1 cellular context compared by ENCODE assay signal in the genomic region with DNA sequence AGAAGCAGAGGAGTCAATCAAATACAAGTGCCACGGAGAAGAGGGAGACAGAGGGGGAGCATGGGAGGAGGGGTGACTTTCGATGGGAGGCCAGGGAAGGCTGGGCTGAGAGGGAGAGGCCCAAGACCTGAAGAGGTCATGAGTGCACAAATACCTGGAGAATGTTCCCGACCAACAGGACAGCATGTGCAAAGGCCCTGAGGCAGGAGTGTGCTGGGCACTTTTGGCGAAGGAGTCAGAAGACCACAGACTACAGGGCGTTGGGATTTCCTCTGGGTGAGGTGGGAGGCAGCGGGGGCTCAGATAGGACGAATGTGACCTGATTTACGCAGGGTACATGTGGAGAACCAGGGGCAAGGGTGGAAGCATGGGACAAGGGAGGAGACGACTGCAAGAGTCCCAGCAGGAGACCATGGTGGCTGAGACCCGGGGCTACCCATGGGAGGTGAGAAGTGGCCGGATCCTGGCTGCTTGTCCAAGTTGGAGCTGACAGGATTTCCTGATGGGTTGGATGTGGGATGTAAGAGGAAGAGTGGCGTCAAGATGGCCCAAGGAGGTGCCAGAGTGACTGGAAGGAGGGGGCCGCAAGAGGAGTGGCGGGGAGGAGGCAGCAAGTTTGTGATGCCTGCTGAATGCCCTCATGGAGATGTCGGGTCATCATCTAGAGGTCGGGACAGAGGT.
TF ChIP-seq lines count a peak whose summit lies in the region.

No MANE protein-coding gene starts in this region.

TF ChIP-seq in HepG2, 621 proteins besides CTCF, POLR2A, EP300 and RAD21:
- TF ChIP-seq SIX1 (CRISPR knock-in tag; IDR thresholded peaks at IDR 0.05; ENCODE audit: borderline replicate concordance) (no peak), TEAD2 (CRISPR knock-in tag; IDR thresholded peaks at IDR 0.05) (no peak), MYNN (CRISPR knock-in tag; IDR thresholded peaks at IDR 0.05; ENCODE audit: low read depth) (no peak), XBP1 (CRISPR knock-in tag; IDR thresholded peaks at IDR 0.05) (no peak), ZNF720 (CRISPR knock-in tag; IDR thresholded peaks at IDR 0.05) (no peak), CBFB (CRISPR knock-in tag; IDR thresholded peaks at IDR 0.05) (no peak), PPARG (CRISPR knock-in tag; conservative IDR thresholded peaks at IDR 0.05) (no peak), SP1 (IDR thresholded peaks at IDR 0.05) (no peak), SP1 (CRISPR knock-in tag; IDR thresholded peaks at IDR 0.05) (no peak)
